Comparison of ENCODE assay signal across 8 cellular contexts in genomic region chr9:6681957-6682501, GRCh38. TPM values are rescaled to one million over a fixed set of nuclear protein-coding genes. Genes with fewer than 3 reads are reported as not detected.
DNase-seq lines count a peak whose midpoint lies in the region; ATAC-seq and TF ChIP-seq lines count a peak whose summit lies in the region.

No MANE protein-coding gene starts in this region.

- no peak for DNase-seq in SK-N-MC (ENCODE audit: low read depth, low spot score)
- DNase-seq in esophagus squamous epithelium (lab: John Stamatoyannopoulos, UW): no peak
- no peak for DNase-seq in trophoblast cell
- no peak for DNase-seq in posterior cingulate gyrus
- DNase-seq in NCI-H345 (lab: John Stamatoyannopoulos, UW): no peak
- no peak for DNase-seq in activated effector memory CD4-positive, alpha-beta T cell treated with Interleukin-2 at 50 U/mL for 16 hours

- H3K18ac ChIP-seq in trophoblast cell (ENCODE audit: low read length): peak overlapping the region; percentile 98

- peak overlapping the region; percentile 84 for H2BK120ac ChIP-seq in trophoblast cell (ENCODE audit: insufficient read depth, low read length, poor library complexity)

- no peak overlapping the region for H3K23ac ChIP-seq in trophoblast cell (ENCODE audit: low read length)

- peak overlapping the region; percentile 99 for H3K27ac ChIP-seq in SK-N-MC
- H3K27ac ChIP-seq in esophagus squamous epithelium: peak overlapping the region; percentile 93 to 98 (median 94)
- peak overlapping the region; percentile 100 for H3K27ac ChIP-seq in trophoblast cell (ENCODE audit: low read depth, low read length)

- WGBS in esophagus squamous epithelium, 2 donors: 39 to 40% methylated on average over 13 to 15 of the region's 15 CpGs
- WGBS in trophoblast cell (ENCODE audit: extremely low coverage, insufficient coverage, insufficient read length): no CpG with 5 or more reads among the region's 15 CpGs

- no peak for TF ChIP-seq CTCF in esophagus squamous epithelium (IDR thresholded peaks at IDR 0.05)

- peak overlapping the region; percentile 100 for H4K12ac ChIP-seq in trophoblast cell (ENCODE audit: low read depth, low read length)

- ATAC-seq in GM21825 (IDR thresholded peaks at IDR 0.05; ENCODE audit: unreplicated experiment) (peak; percentile 0), HG03442 (IDR thresholded peaks at IDR 0.05; ENCODE audit: unreplicated experiment) (no peak)

- H2BK12ac ChIP-seq in trophoblast cell (ENCODE audit: low read length): peak overlapping the region; percentile 73

- H4K91ac ChIP-seq in trophoblast cell (ENCODE audit: low read depth, low read length): peak overlapping the region; percentile 98

- H3K4me1 ChIP-seq in esophagus squamous epithelium (peaks cover 0 to 22% (median 8%) of the 10 kb centered on the region in 3 donors), trophoblast cell (ENCODE audit: control insufficient read depth in 1 of 2, insufficient read depth in 2 of 2, low read length in 2 of 2) (peaks cover 3 to 6% of the 10 kb centered on the region in 2 experiments)

- peak overlapping the region; percentile 76 for H3K4me2 ChIP-seq in trophoblast cell (ENCODE audit: low read length)

- peak overlapping the region; percentile 99 for H4K8ac ChIP-seq in trophoblast cell (ENCODE audit: low read depth, low read length)

- H3K9me3 ChIP-seq in SK-N-MC (ENCODE audit: low read depth, low read length) (no peaks in the 10 kb centered on the region), esophagus squamous epithelium (no peaks in the 10 kb centered on the region), trophoblast cell (ENCODE audit: insufficient read depth, low read depth, low read length) (no peaks in the 10 kb centered on the region)

- H3K4ac ChIP-seq in trophoblast cell (ENCODE audit: low read depth, low read length): peak overlapping the region; percentile 96

- H3K79me1 ChIP-seq in trophoblast cell (ENCODE audit: low read length): peaks cover 15% of the 10 kb centered on the region

- H3K27me3 ChIP-seq in esophagus squamous epithelium (no peaks in the 10 kb centered on the region), trophoblast cell (ENCODE audit: insufficient read depth, low read length) (no peaks in the 10 kb centered on the region)

- peak overlapping the region; percentile 97 for H2AK5ac ChIP-seq in trophoblast cell (ENCODE audit: low read length)

- H3K79me2 ChIP-seq in trophoblast cell (ENCODE audit: control insufficient read depth, insufficient read depth, low read length, poor library complexity): peaks cover 12% of the 10 kb centered on the region

- peak overlapping the region; percentile 99 for H2AFZ ChIP-seq in trophoblast cell (ENCODE audit: insufficient read depth, low read length, poor library complexity)

- H3K4me3 ChIP-seq in SK-N-MC: peak overlapping the region; percentile 97
- peak overlapping the region; percentile 59 to 81 (median 68) for H3K4me3 ChIP-seq in esophagus squamous epithelium
- peak overlapping the region; percentile 97 for H3K4me3 ChIP-seq in trophoblast cell (ENCODE audit: low read depth, low read length)

- H3K9ac ChIP-seq in SK-N-MC (ENCODE audit: insufficient read length): peak overlapping the region; percentile 98
- peak overlapping the region; percentile 95 for H3K9ac ChIP-seq in trophoblast cell (ENCODE audit: low read length)

- TF ChIP-seq POLR2A in esophagus squamous epithelium (IDR thresholded peaks at IDR 0.05): no peak

- H3K36me3 ChIP-seq in SK-N-MC (ENCODE audit: insufficient read depth, low read length): no peaks in the 10 kb centered on the region; the same call in 1 of the 2 replicates
- H3K36me3 ChIP-seq in esophagus squamous epithelium: no peaks in the 10 kb centered on the region
- no peaks in the 10 kb centered on the region for H3K36me3 ChIP-seq in trophoblast cell (ENCODE audit: control insufficient read depth in 1 of 2, insufficient read depth in 2 of 2, low read length in 2 of 2)

- peak overlapping the region; percentile 98 for H2BK5ac ChIP-seq in trophoblast cell (ENCODE audit: low read depth, low read length, poor library complexity)

- intact Hi-C loops in esophagus squamous epithelium (cut with DNase I) (no loop called here), posterior cingulate gyrus (cut with DNase I) (loop anchor here (2.0 to 5.0 kb wide), 2 partner anchors 23 to 75 kb away; partner anchors contain the start of gene KDM4C)

- H3K14ac ChIP-seq in trophoblast cell (ENCODE audit: low read length): peak overlapping the region; percentile 99

RNA-seq across cellular contexts. Expression of gene GLDC, which starts 36.5 kb away (rescaled TPM):
- total RNA-seq in esophagus squamous epithelium: 10 to 100 TPM in 2 of 4 donors, 1 to 10 TPM in 2; 1.1 to 21.6 (median 10.2) TPM
- polyA plus RNA-seq in trophoblast cell (2013): 27.7 and 29.6 TPM in 2 replicates
